In genomic region chr15:89430530-89431341, GRCh38 we compare ENCODE assay signal across 8 cellular contexts.
DNase-seq lines count a peak whose midpoint lies in the region; ATAC-seq, FAIRE-seq and TF ChIP-seq lines count a peak whose summit lies in the region.

No MANE protein-coding gene starts in this region.

- H3K4me1 ChIP-seq in CD8-positive, alpha-beta T cell (ENCODE audit: insufficient read depth, low read length) = no peaks in the 10 kb centered on the region
- H3K4me1 ChIP-seq in OCI-LY3 (ENCODE audit: low read length) (peaks cover 4% of the 10 kb centered on the region; the same call in 1 of the 2 replicates), esophagus muscularis mucosa (peaks cover 12 to 13% (median 13%) of the 10 kb centered on the region in 4 donors)

- no peaks in the 10 kb centered on the region for H3K9me3 Mint-ChIP-seq in CD8-positive, alpha-beta T cell

- no peak for TF ChIP-seq EP300 in esophagus muscularis mucosa (IDR thresholded peaks at IDR 0.05)

- peaks cover 6% of the 10 kb centered on the region for H3K4me1 Mint-ChIP-seq in CD8-positive, alpha-beta T cell (ENCODE audit: low read depth)

- H3K9ac ChIP-seq in OCI-LY3 (ENCODE audit: low read length) = peak overlapping the region; percentile 70

- peak; percentile 75 to 95 (median 89) for DNase-seq in CD8-positive, alpha-beta T cell
- DNase-seq in HTR-8/SVneo (ENCODE audit: insufficient read length, low spot score) = peak; percentile 86
- DNase-seq in activated T-cell treated with anti-CD3 and anti-CD28 coated beads for 48 hours (ENCODE audit: low read depth) = peak; percentile 87
- DNase-seq in esophagus muscularis mucosa (ENCODE audit: extremely low spot score) = peak; percentile 96
- DNase-seq in myocyte (ENCODE audit: low read depth) = peak; percentile 81
- DNase-seq in stimulated activated CD8-positive, alpha-beta memory T cell treated with anti-CD3 and anti-CD28 coated beads, Interleukin-7, amount 100 ng/mL, for 1 hour (ENCODE audit: low read depth in 2 of 2) = peak; percentile 78 to 91

- H3K36me3 ChIP-seq in CD8-positive, alpha-beta T cell (ENCODE audit: insufficient read depth, low read length) = no peaks in the 10 kb centered on the region
- no peaks in the 10 kb centered on the region for H3K36me3 ChIP-seq in OCI-LY3 (replicated peaks; ENCODE audit: low read depth, low read length)
- no peaks in the 10 kb centered on the region for H3K36me3 ChIP-seq in esophagus muscularis mucosa

- WGBS in esophagus muscularis mucosa = 5% methylated on average over 22 of the region's 44 CpGs

- intact Hi-C loops in CD8-positive, alpha-beta T cell (cut with DNase I, micrococcal nuclease) = loop anchor here (1.0 to 5.0 kb wide), 3 partner anchors 72 to 538 kb away; no protein-coding TSS in a partner anchor
- intact Hi-C loops in esophagus muscularis mucosa (cut with DNase I) = loop anchor here (1.0 to 10.0 kb wide), 2 partner anchors 72 to 226 kb away; no protein-coding TSS in a partner anchor

- H3K4me2 ChIP-seq in OCI-LY3 (ENCODE audit: low read length) = peak overlapping the region; percentile 63

- no peak for TF ChIP-seq POLR2A in esophagus muscularis mucosa (IDR thresholded peaks at IDR 0.05; ENCODE audit: low read depth)

- no peaks in the 10 kb centered on the region for H3K9me3 ChIP-seq in CD8-positive, alpha-beta T cell (ENCODE audit: low read length)
- H3K9me3 ChIP-seq in OCI-LY3 (ENCODE audit: insufficient read depth, low read length) (no peaks in the 10 kb centered on the region), esophagus muscularis mucosa (no peaks in the 10 kb centered on the region)

- CTCF ChIA-PET in CD8-positive, alpha-beta T cell (lab: Charles Lee) = interaction anchor here (0.6 to 6.3 kb wide), 25 partner anchors 9 to 226 kb away, joined by 3 to 121 read pairs (median 3); no protein-coding TSS in a partner anchor

- no peak overlapping the region for H3K27ac ChIP-seq in CD8-positive, alpha-beta T cell (ENCODE audit: low read depth, low read length)
- H3K27ac ChIP-seq in OCI-LY3 (ENCODE audit: low read length) = no peak overlapping the region
- no peak overlapping the region for H3K27ac ChIP-seq in esophagus muscularis mucosa (replicated peaks in 1 of 4)

- peaks cover 4% of the 10 kb centered on the region for H3K27me3 ChIP-seq in CD8-positive, alpha-beta T cell (ENCODE audit: insufficient read depth, low read length)
- H3K27me3 ChIP-seq in OCI-LY3 (ENCODE audit: low read depth, low read length) = no peaks in the 10 kb centered on the region
- H3K27me3 ChIP-seq in esophagus muscularis mucosa = peaks cover 0 to 31% (median 0%) of the 10 kb centered on the region in 4 donors

- peak; percentile 92 for TF ChIP-seq CTCF in CD8-positive, alpha-beta T cell (IDR thresholded peaks at IDR 0.05)
- peak; percentile 96 for TF ChIP-seq CTCF in OCI-LY3 (IDR thresholded peaks at IDR 0.05; ENCODE audit: low read depth, low read length)
- TF ChIP-seq CTCF in esophagus muscularis mucosa (IDR thresholded peaks at IDR 0.05) = peak; percentile 95 to 100 (median 100)

- no peaks in the 10 kb centered on the region for H4K20me1 ChIP-seq in OCI-LY3 (ENCODE audit: insufficient read depth, low read length)

- no peaks in the 10 kb centered on the region for H3K36me3 Mint-ChIP-seq in CD8-positive, alpha-beta T cell

- H3K4me3 ChIP-seq in CD8-positive, alpha-beta T cell (ENCODE audit: low read depth, low read length) = peak overlapping the region; percentile 38
- H3K4me3 ChIP-seq in OCI-LY3 (ENCODE audit: low read length) (peak overlapping the region; percentile 85), esophagus muscularis mucosa (peak overlapping the region; percentile 49 to 64 (median 50))

- POLR2A ChIA-PET in CD8-positive, alpha-beta T cell (lab: Charles Lee) = interaction anchor here (1.4 kb wide), 1 partner anchor 72 kb away, joined by 3 read pairs; no protein-coding TSS in a partner anchor

- H3K79me2 ChIP-seq in OCI-LY3 (ENCODE audit: low read length) = no peaks in the 10 kb centered on the region

- peak; percentile 93 for FAIRE-seq in HTR-8/SVneo (lab: Jason Lieb, UNC)

- peak; percentile 95 for ATAC-seq in CD8-positive, alpha-beta T cell
- ATAC-seq in GM19463 (IDR thresholded peaks at IDR 0.05; ENCODE audit: unreplicated experiment) = peak; percentile 93

- H3K27me3 Mint-ChIP-seq in CD8-positive, alpha-beta T cell (ENCODE audit: low read depth) = peaks cover 23% of the 10 kb centered on the region

- peak overlapping the region; percentile 88 for H2AFZ ChIP-seq in OCI-LY3 (ENCODE audit: low read depth, low read length)

- no peak overlapping the region for H3K27ac Mint-ChIP-seq in CD8-positive, alpha-beta T cell

- H3K4me3 Mint-ChIP-seq in CD8-positive, alpha-beta T cell = peak overlapping the region; percentile 79
